ENCODE assay signal across 12 cellular contexts in the genomic region with DNA sequence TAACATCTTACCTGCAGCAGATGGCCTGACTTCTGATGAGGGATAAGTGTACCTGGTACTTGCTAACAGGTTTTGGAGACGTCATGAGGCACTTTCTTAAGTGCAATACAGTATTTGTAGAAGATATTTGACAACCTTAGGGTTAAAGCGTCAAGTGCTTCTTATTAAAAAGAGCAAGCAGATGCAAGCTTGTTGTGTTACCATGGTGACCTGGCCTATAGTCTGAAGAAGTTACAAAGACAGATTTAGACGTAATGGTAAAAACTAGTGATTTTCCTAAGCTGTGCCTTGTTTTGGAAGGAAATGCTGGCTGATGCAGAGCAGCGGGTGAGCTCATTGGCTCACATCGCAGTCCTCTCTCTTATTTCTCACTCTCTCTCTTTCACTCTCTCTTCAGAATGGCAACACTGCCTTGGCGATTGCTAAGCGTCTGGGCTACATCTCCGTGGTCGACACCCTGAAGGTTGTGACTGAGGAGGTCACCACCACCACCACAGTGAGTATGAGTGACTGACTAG.
DNase-seq lines count a peak whose midpoint lies in the region; ATAC-seq, FAIRE-seq and TF ChIP-seq lines count a peak whose summit lies in the region.
"Had no signal": no experiment of that assay in that cellular context is flagged by ENCODE, and none has a peak within 500 bp of the region (broad histone marks: within the 10 kb centered on the region; RNA-seq: fewer than 3 reads in every experiment).

No MANE protein-coding gene starts in this region.

- no peak overlapping the region for H3K4me3 Mint-ChIP-seq in Calu3 (ENCODE audit: low read depth, unreplicated experiment)
- H3K4me3 Mint-ChIP-seq: stimulated activated naive CD8-positive, alpha-beta T cell treated with anti-CD3 and anti-CD28 coated beads, Interleukin-15, Interleukin-2, amounts not matched to agents 100 ng/mL and 50 ng/mL, for 24 hours had no signal

- BruUV-seq in Calu3 (replicated peaks; lab: Mats Ljungman, UMichigan), result no TSS peak

- intact Hi-C loops in Right ventricle myocardium inferior (cut with DNase I), result no loop called here
- intact Hi-C loops in cardiac septum (cut with DNase I), result no loop called here
- intact Hi-C loops in left cardiac atrium (cut with DNase I), result no loop called here
- intact Hi-C loops in pancreas (cut with DNase I), result no loop called here
- intact Hi-C loops in Calu3 (cut with micrococcal nuclease; ENCODE audit: unreplicated experiment), result no loop called here

- no peak overlapping the region for H3K27ac ChIP-seq in pancreas

- H3K27ac Mint-ChIP-seq in Calu3 (ENCODE audit: unreplicated experiment), result no peak overlapping the region
- H3K27ac Mint-ChIP-seq: stimulated activated naive CD8-positive, alpha-beta T cell treated with anti-CD3 and anti-CD28 coated beads, Interleukin-15, Interleukin-2, amounts not matched to agents 100 ng/mL and 50 ng/mL, for 24 hours had no signal

- CTCF ChIA-PET in Calu3 (lab: Charles Lee), result no interaction called here

- peaks cover 8% of the 10 kb centered on the region for H3K4me1 Mint-ChIP-seq in Calu3 (ENCODE audit: low read depth, unreplicated experiment)

- no peak for TF ChIP-seq CTCF in pancreas (IDR thresholded peaks at IDR 0.05)
- TF ChIP-seq CTCF in Calu3 (IDR thresholded peaks at IDR 0.05; ENCODE audit: unreplicated experiment), result no peak

- 62 to 68% methylated on average over 9 of the region's 9 CpGs for WGBS in pancreas, 2 donors

- H3K36me3 ChIP-seq in pancreas, result no peaks in the 10 kb centered on the region

- H3K9me3 ChIP-seq in pancreas, result no peaks in the 10 kb centered on the region

- H3K36me3 Mint-ChIP-seq in Calu3 (ENCODE audit: insufficient read depth, unreplicated experiment), result no peaks in the 10 kb centered on the region

- H3K4me1 ChIP-seq in pancreas, result no peaks in the 10 kb centered on the region

- H3K27me3 ChIP-seq in pancreas, result no peaks in the 10 kb centered on the region

- no peaks in the 10 kb centered on the region for H3K9me3 Mint-ChIP-seq in Calu3 (ENCODE audit: low read depth, unreplicated experiment)
- H3K9me3 Mint-ChIP-seq: stimulated activated naive CD8-positive, alpha-beta T cell treated with anti-CD3 and anti-CD28 coated beads, Interleukin-15, Interleukin-2, amounts not matched to agents 100 ng/mL and 50 ng/mL, for 24 hours had no signal

- no peak overlapping the region for H3K4me3 ChIP-seq in pancreas

- H3K27me3 Mint-ChIP-seq in Calu3 (ENCODE audit: unreplicated experiment), result no peaks in the 10 kb centered on the region

- FAIRE-seq in pancreas (lab: Jason Lieb, UNC), result no peak

- no peak for DNase-seq in Right ventricle myocardium inferior (ENCODE audit: missing footprints)
- no peak for DNase-seq in cardiac septum (ENCODE audit: low spot score)
- peak; percentile 21 for DNase-seq in left cardiac atrium
- no peak for DNase-seq in pancreas
- DNase-seq in Calu3, result no peak
- no peak for DNase-seq in NCI-H2029 treated with DMSO at 0.1 percent for 48 hours (lab: John Stamatoyannopoulos, UW)
- DNase-seq: activated CD4-positive, alpha-beta T cell treated with anti-CD3 and anti-CD28 coated beads, Interleukin-2, amount 50 U/mL, for 48 hours; effector CD8-positive, alpha-beta T cell had no signal

- peak; percentile 64 for ATAC-seq in Right ventricle myocardium inferior
- peak; percentile 73 to 84 for ATAC-seq in left cardiac atrium
- ATAC-seq in pancreas, result peak in 3 of 4 donors; percentile 21 to 62 (median 54)
- no peak for ATAC-seq in GM21723 (IDR thresholded peaks at IDR 0.05; ENCODE audit: unreplicated experiment)
- no peak for ATAC-seq in GM19452 (IDR thresholded peaks at IDR 0.05; ENCODE audit: unreplicated experiment)
- ATAC-seq: Panc1 had no signal

Comparison
In these comparisons a context has a peak if more than half of its experiments do, and no peak if none do; other contexts are left out.
1. ATAC-seq: peak in Right ventricle myocardium inferior (single experiment), left cardiac atrium (2 of 2) and pancreas (3 of 4); none in GM21723 (single experiment) and GM19452 (single experiment).